In the genomic region with DNA sequence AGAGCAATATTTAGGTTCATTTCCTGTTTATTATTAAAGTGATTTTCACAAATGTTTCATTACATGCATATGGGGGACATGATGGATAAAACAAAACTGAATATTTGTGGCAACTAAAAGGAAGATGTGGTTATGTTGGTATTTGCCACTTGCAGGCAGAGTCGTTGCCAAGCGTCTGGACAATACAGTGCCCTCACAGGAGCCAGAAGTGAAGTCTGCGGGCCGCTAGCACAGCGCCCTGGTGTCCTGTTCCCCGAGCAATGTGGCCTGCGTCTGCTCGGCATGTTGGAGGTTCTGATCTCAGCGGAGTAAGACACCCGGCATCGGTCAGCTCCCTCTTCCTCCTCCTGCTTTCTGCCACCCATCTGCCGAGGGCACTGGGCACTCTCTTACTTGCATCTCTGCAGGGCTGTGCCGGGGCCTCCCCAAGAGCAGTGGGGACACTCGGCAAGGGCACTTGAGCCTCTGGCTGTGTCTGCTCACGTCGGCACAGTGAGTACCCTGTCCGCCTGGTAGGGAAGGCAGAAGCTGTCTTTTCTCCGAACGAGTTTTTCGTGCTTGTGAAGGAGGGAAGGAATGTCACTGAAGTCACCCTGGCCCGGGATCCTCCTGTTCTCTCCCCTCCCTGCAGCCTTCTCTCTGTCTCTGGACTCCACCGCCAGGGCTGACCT, we compare ENCODE assay signal across 18 cellular contexts. TPM values are rescaled to one million over a fixed set of nuclear protein-coding genes. Genes with fewer than 3 reads are reported as not detected.
DNase-seq lines count a peak whose midpoint lies in the region; TF ChIP-seq lines count a peak whose summit lies in the region.
"Had no signal": no experiment of that assay in that cellular context is flagged by ENCODE, and none has a peak within 500 bp of the region (broad histone marks: within the 10 kb centered on the region; RNA-seq: fewer than 3 reads in every experiment).

No MANE protein-coding gene starts in this region.

- H3K27me3 Mint-ChIP-seq in chondrocyte (ENCODE audit: low read depth), result no peaks in the 10 kb centered on the region
- H3K27me3 Mint-ChIP-seq in activated naive CD4-positive, alpha-beta T cell treated with anti-CD3 and anti-CD28 coated beads, Interleukin-2, amount 10 ng/mL, durations not matched to agents 7 days and 5 days, result peaks cover 28% of the 10 kb centered on the region

- CTCF ChIA-PET in activated naive CD4-positive, alpha-beta T cell treated with anti-CD3 and anti-CD28 coated beads, Interleukin-2, amount 10 ng/mL, durations not matched to agents 7 days and 5 days (lab: Charles Lee), result no interaction called here

- no peak overlapping the region for H3K4me3 ChIP-seq in BLaER1 treated with 17β-estradiol and CSF1 and Interleukin-3, amounts not matched to agents 10 nM and 100 nM
- H3K4me3 ChIP-seq: dorsolateral prefrontal cortex, PC-9, psoas muscle had no signal

- H3K9me3 ChIP-seq in BLaER1 treated with 17β-estradiol and CSF1 and Interleukin-3, amounts not matched to agents 10 nM and 100 nM (replicated peaks in 1 of 11), result no peaks in the 10 kb centered on the region
- H3K9me3 ChIP-seq: psoas muscle had no signal

- peaks cover 27% of the 10 kb centered on the region for H3K4me1 Mint-ChIP-seq in chondrocyte (ENCODE audit: low read depth)
- H3K4me1 Mint-ChIP-seq in activated naive CD4-positive, alpha-beta T cell treated with anti-CD3 and anti-CD28 coated beads, Interleukin-2, amount 10 ng/mL, durations not matched to agents 7 days and 5 days, result no peaks in the 10 kb centered on the region
- H3K4me1 Mint-ChIP-seq: naive thymus-derived CD8-positive, alpha-beta T cell; T-cell had no signal

- H3K4me3 Mint-ChIP-seq in chondrocyte (ENCODE audit: unreplicated experiment), result no peak overlapping the region
- H3K4me3 Mint-ChIP-seq in activated naive CD4-positive, alpha-beta T cell treated with anti-CD3 and anti-CD28 coated beads, Interleukin-2, amount 10 ng/mL, durations not matched to agents 7 days and 5 days, result no peak overlapping the region
- H3K4me3 Mint-ChIP-seq: naive thymus-derived CD8-positive, alpha-beta T cell; T-cell had no signal

- no peak for TF ChIP-seq CTCF in chondrocyte (IDR thresholded peaks at IDR 0.05)
- TF ChIP-seq CTCF in GM20000 (IDR thresholded peaks at IDR 0.05; ENCODE audit: extremely low read depth, missing control alignments), result no peak

- H3K27ac ChIP-seq in BLaER1 treated with 17β-estradiol and CSF1 and Interleukin-3, amounts not matched to agents 10 nM and 100 nM, result no peak overlapping the region
- H3K27ac ChIP-seq: dorsolateral prefrontal cortex, PC-9, psoas muscle had no signal

- no peak overlapping the region for H3K9ac ChIP-seq in BLaER1 treated with 17β-estradiol and CSF1 and Interleukin-3, amounts not matched to agents 10 nM and 100 nM

- H3K9me3 Mint-ChIP-seq in chondrocyte (ENCODE audit: low read depth), result peaks cover 3% of the 10 kb centered on the region
- H3K9me3 Mint-ChIP-seq in activated naive CD4-positive, alpha-beta T cell treated with anti-CD3 and anti-CD28 coated beads, Interleukin-2, amount 10 ng/mL, durations not matched to agents 7 days and 5 days, result no peaks in the 10 kb centered on the region
- H3K9me3 Mint-ChIP-seq: naive thymus-derived CD8-positive, alpha-beta T cell; T-cell had no signal

- peaks cover 5 to 14% (median 12%) of the 10 kb centered on the region in 10 experiments; a peak in 16 of 20 replicates for H3K4me1 ChIP-seq in BLaER1 treated with 17β-estradiol and CSF1 and Interleukin-3, amounts not matched to agents 10 nM and 100 nM
- H3K4me1 ChIP-seq: psoas muscle had no signal

- no peaks in the 10 kb centered on the region for H3K36me3 Mint-ChIP-seq in chondrocyte (ENCODE audit: low read depth)
- H3K36me3 Mint-ChIP-seq in activated naive CD4-positive, alpha-beta T cell treated with anti-CD3 and anti-CD28 coated beads, Interleukin-2, amount 10 ng/mL, durations not matched to agents 7 days and 5 days, result no peaks in the 10 kb centered on the region
- H3K36me3 Mint-ChIP-seq: naive thymus-derived CD8-positive, alpha-beta T cell; T-cell had no signal

- H4K20me1 ChIP-seq in BLaER1 treated with 17β-estradiol and CSF1 and Interleukin-3, amounts not matched to agents 10 nM and 100 nM, result no peaks in the 10 kb centered on the region

- H3K36me3 ChIP-seq in BLaER1 treated with 17β-estradiol and CSF1 and Interleukin-3, amounts not matched to agents 10 nM and 100 nM, result no peaks in the 10 kb centered on the region

- H3K27me3 ChIP-seq in BLaER1 treated with 17β-estradiol and CSF1 and Interleukin-3, amounts not matched to agents 10 nM and 100 nM, result no peaks in the 10 kb centered on the region

- H3K27ac Mint-ChIP-seq in chondrocyte (ENCODE audit: unreplicated experiment), result peak overlapping the region; percentile 11
- H3K27ac Mint-ChIP-seq in activated naive CD4-positive, alpha-beta T cell treated with anti-CD3 and anti-CD28 coated beads, Interleukin-2, amount 10 ng/mL, durations not matched to agents 7 days and 5 days, result no peak overlapping the region
- H3K27ac Mint-ChIP-seq: T-cell had no signal

- peak overlapping the region in 9 of 11 experiments; percentile 15 to 41 (median 31); a peak in 14 of 22 replicates for H3K4me2 ChIP-seq in BLaER1 treated with 17β-estradiol and CSF1 and Interleukin-3, amounts not matched to agents 10 nM and 100 nM
- H3K4me2 ChIP-seq: PC-9 had no signal

- DNase-seq in LHCN-M2 (ENCODE audit: low read depth), result peak; percentile 38
- peak; percentile 77 for DNase-seq in chondrocyte (ENCODE audit: low spot score)
- DNase-seq in myocyte (ENCODE audit: low read depth), result peak; percentile 84
- no peak for DNase-seq in NCI-H82 (lab: John Stamatoyannopoulos, UW)
- DNase-seq in GM20000 (ENCODE audit: low spot score), result no peak
- no peak for DNase-seq in ACHN
- no peak for DNase-seq in activated naive CD4-positive, alpha-beta T cell treated with anti-CD3 and anti-CD28 coated beads, Interleukin-2, amount 10 ng/mL, durations not matched to agents 7 days and 5 days
- DNase-seq: activated gamma-delta T cell treated with Interleukin-2 at 50 U/mL for 16 hours; dorsolateral prefrontal cortex; Kasumi-1; NCI-H1694 treated with DMSO at 0.1 percent for 48 hours; NCI-H524; PC-9; stimulated activated CD4-positive, alpha-beta T cell treated with anti-CD3 and anti-CD28 coated beads, Interleukin-15, amount 100 ng/mL, for 24 hours; T-cell had no signal

- in situ Hi-C loops in ACHN (cut with HindIII; ENCODE audit: low pct_ligation_motif_present, low pct_unique_long_range_greater_than_20kb, low sequenced_read_pairs), result no loop called here

RNA-seq across cellular contexts. Expression of a gene that starts 10.5 kb away (rescaled TPM):
- total RNA-seq in LHCN-M2 (2014; rRNA removed), result 52.8 and 58.9 TPM in 2 replicates
- 23.6 TPM for polyA plus RNA-seq in LHCN-M2 (2012)
- 33.5 to 36.4 TPM (median 35.6 TPM) in 3 replicates for total RNA-seq in chondrocyte
- 33.6 and 33.8 TPM in 2 replicates for total RNA-seq in myocyte
- polyA plus RNA-seq in myocyte (2012), result 19.2 TPM

RNA-seq across cellular contexts. Expression of a gene that starts 46.0 kb away (rescaled TPM):
- total RNA-seq in LHCN-M2 (2014; rRNA removed) (604 and 688 TPM in 2 replicates), chondrocyte (80.5 to 292 TPM (median 288 TPM) in 3 replicates), myocyte (293 and 367 TPM in 2 replicates)
- polyA plus RNA-seq in LHCN-M2 (2012), result 463 TPM
- polyA plus RNA-seq in myocyte (2012), result 282 TPM

RNA-seq across cellular contexts. Expression of a gene that starts 54.2 kb away (rescaled TPM):
- 21.1 and 21.7 TPM in 2 replicates for total RNA-seq in LHCN-M2 (2014; rRNA removed)
- 14.8 TPM for polyA plus RNA-seq in LHCN-M2 (2012)
- total RNA-seq in chondrocyte, result 7.4 to 11.1 TPM (median 8.6 TPM) in 3 replicates
- 26.4 and 28.0 TPM in 2 replicates for total RNA-seq in myocyte
- 19.6 TPM for polyA plus RNA-seq in myocyte (2012)

Comparison
In these comparisons a context has a peak if more than half of its experiments do, and no peak if none do; other contexts are left out.
1. DNase-seq: peak in LHCN-M2 (single experiment), chondrocyte (single experiment) and myocyte (single experiment); none in NCI-H82 (single experiment), GM20000 (single experiment), ACHN (single experiment) and activated naive CD4-positive, alpha-beta T cell treated with anti-CD3 and anti-CD28 coated beads, Interleukin-2, amount 10 ng/mL, durations not matched to agents 7 days and 5 days (single experiment).